11 cellular contexts compared by ENCODE assay signal in the genomic region with DNA sequence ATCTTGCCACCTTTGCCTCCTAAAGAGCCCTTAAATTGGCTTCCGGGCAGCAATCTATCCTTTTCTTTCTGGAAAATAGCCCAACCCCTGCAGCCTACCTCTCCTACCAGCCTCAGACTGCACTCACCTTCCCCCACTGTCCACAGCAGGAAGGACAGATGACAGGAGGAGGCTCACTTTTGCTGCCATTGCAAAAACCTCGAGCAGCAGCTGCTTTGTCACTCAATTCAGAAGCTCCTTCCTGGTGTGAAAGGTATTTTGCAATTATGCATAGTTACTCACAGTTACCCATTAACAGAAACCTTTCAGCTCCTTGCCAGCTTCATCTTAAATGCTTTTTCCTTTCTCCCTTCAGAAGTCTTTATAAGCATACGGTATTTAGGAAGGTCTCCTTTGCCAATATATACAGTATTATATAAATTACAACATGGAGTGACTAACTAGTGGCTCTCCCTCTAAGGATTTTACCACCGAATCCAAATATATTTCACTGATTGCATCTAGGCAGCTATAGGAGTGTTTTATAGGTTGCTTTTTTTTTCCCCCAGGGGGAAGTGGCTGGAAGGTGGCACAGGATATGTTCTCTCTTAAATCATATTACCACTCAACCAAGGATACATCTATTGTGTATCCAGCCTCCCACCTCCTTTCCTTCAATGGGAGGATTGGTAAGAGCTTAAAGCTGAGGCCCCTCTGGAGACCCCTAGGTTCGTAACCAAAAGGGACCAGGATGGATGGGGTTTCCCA.
DNase-seq lines count a peak whose midpoint lies in the region; ATAC-seq and TF ChIP-seq lines count a peak whose summit lies in the region.
"Had no signal": no experiment of that assay in that cellular context is flagged by ENCODE, and none has a peak within 500 bp of the region (broad histone marks: within the 10 kb centered on the region; RNA-seq: fewer than 3 reads in every experiment).

No MANE protein-coding gene starts in this region.

- H3K4me3 ChIP-seq in transverse colon = no peak overlapping the region
- no peak overlapping the region for H3K4me3 ChIP-seq in heart right ventricle

- no peaks in the 10 kb centered on the region for H3K9me3 ChIP-seq in transverse colon
- no peaks in the 10 kb centered on the region for H3K9me3 ChIP-seq in heart right ventricle

- no peaks in the 10 kb centered on the region for H3K36me3 Mint-ChIP-seq in activated T-helper 1 cell treated with anti-CD3 and anti-CD28 coated beads, Interleukin-12 subunit alpha, Interleukin-12 subunit beta, Interleukin-2, Interleukin-4 antibody, amounts not matched to agents 30 ng/mL and 10 ng/mL and 1 ng/mL, durations not matched to agents 14 hours and 24 hours and 36 hours (ENCODE audit: low read depth)

- H3K27me3 Mint-ChIP-seq in activated T-helper 1 cell treated with anti-CD3 and anti-CD28 coated beads, Interleukin-12 subunit alpha, Interleukin-12 subunit beta, Interleukin-2, Interleukin-4 antibody, amounts not matched to agents 30 ng/mL and 10 ng/mL and 1 ng/mL, durations not matched to agents 14 hours and 24 hours and 36 hours (ENCODE audit: insufficient read depth) = peaks cover 9% of the 10 kb centered on the region

- no peaks in the 10 kb centered on the region for H3K9me3 Mint-ChIP-seq in activated T-helper 1 cell treated with anti-CD3 and anti-CD28 coated beads, Interleukin-12 subunit alpha, Interleukin-12 subunit beta, Interleukin-2, Interleukin-4 antibody, amounts not matched to agents 30 ng/mL and 10 ng/mL and 1 ng/mL, durations not matched to agents 14 hours and 24 hours and 36 hours
- H3K9me3 Mint-ChIP-seq: T-helper 1 cell treated with Interleukin-12 subunit alpha and Interleukin-12 subunit beta and Interleukin-4 antibody, amounts not matched to agents 30 μg/mL and 1 μg/mL, for 36 hours had no signal

- intact Hi-C loops in transverse colon (cut with DNase I; ENCODE audit: low total_unique reads) (no loop called here), heart right ventricle (cut with DNase I) (no loop called here)
- intact Hi-C loops in activated T-helper 1 cell treated with anti-CD3 and anti-CD28 coated beads, Interleukin-12 subunit alpha, Interleukin-12 subunit beta, Interleukin-2, Interleukin-4 antibody, amounts not matched to agents 30 ng/mL and 10 ng/mL and 1 ng/mL, durations not matched to agents 14 hours and 24 hours and 36 hours (cut with micrococcal nuclease) = no loop called here

- H3K4me3 Mint-ChIP-seq in activated T-helper 1 cell treated with anti-CD3 and anti-CD28 coated beads, Interleukin-12 subunit alpha, Interleukin-12 subunit beta, Interleukin-2, Interleukin-4 antibody, amounts not matched to agents 30 ng/mL and 10 ng/mL and 1 ng/mL, durations not matched to agents 14 hours and 24 hours and 36 hours = no peak overlapping the region
- H3K4me3 Mint-ChIP-seq: activated T-cell treated with anti-CD3 and anti-CD28 coated beads, Interleukin-2, amount 50 U/mL, for 72 hours; T-helper 1 cell treated with Interleukin-12 subunit alpha and Interleukin-12 subunit beta and Interleukin-4 antibody, amounts not matched to agents 30 μg/mL and 1 μg/mL, for 36 hours had no signal

- H3K36me3 ChIP-seq in transverse colon = no peaks in the 10 kb centered on the region
- H3K36me3 ChIP-seq in heart right ventricle = peaks cover 0 to 3% (median 0%) of the 10 kb centered on the region in 9 donors

- TF ChIP-seq CTCF in transverse colon (IDR thresholded peaks at IDR 0.05) = no peak
- no peak for TF ChIP-seq CTCF in heart right ventricle (IDR thresholded peaks at IDR 0.05)

- TF ChIP-seq POLR2A in transverse colon (IDR thresholded peaks at IDR 0.05) = no peak

- no peak for ATAC-seq in heart right ventricle
- no peak for ATAC-seq in GM21360 (IDR thresholded peaks at IDR 0.05; ENCODE audit: unreplicated experiment)
- ATAC-seq: activated T-cell treated with anti-CD3 and anti-CD28 coated beads, Interleukin-2, amount 50 U/mL, for 72 hours had no signal

- WGBS in transverse colon (ENCODE audit: low coverage in 1 of 2), 2 donors = 20 to 39% methylated on average over 3 to 5 of the region's 5 CpGs
- WGBS in heart right ventricle, 2 donors = 70 to 74% methylated on average over 5 of the region's 5 CpGs

- H3K27ac Mint-ChIP-seq in activated T-helper 1 cell treated with anti-CD3 and anti-CD28 coated beads, Interleukin-12 subunit alpha, Interleukin-12 subunit beta, Interleukin-2, Interleukin-4 antibody, amounts not matched to agents 30 ng/mL and 10 ng/mL and 1 ng/mL, durations not matched to agents 14 hours and 24 hours and 36 hours = no peak overlapping the region
- H3K27ac Mint-ChIP-seq: activated T-cell treated with anti-CD3 and anti-CD28 coated beads, Interleukin-2, amount 50 U/mL, for 72 hours; T-helper 1 cell treated with Interleukin-12 subunit alpha and Interleukin-12 subunit beta and Interleukin-4 antibody, amounts not matched to agents 30 μg/mL and 1 μg/mL, for 36 hours had no signal

- H3K4me1 ChIP-seq in transverse colon (peaks cover 0 to 19% (median 10%) of the 10 kb centered on the region in 4 donors), heart right ventricle (peaks cover 4 to 45% (median 21%) of the 10 kb centered on the region in 9 donors)

- in situ Hi-C loops in transverse colon (cut with MboI; ENCODE audit: low pct_ligation_motif_present in 1 of 4, low pct_unique_long_range_greater_than_20kb in 1 of 4, low sequenced_read_pairs in 3 of 4) = no loop called here

- DNase-seq in SIG-M5 treated with dmso at 0.1 percent for 504 hours (lab: John Stamatoyannopoulos, UW; ENCODE audit: unreplicated experiment) = peak; percentile 55
- no peak for DNase-seq in SIG-M5 (lab: John Stamatoyannopoulos, UW)
- DNase-seq in NCI-H510A treated with DMSO at 0.1 percent for 48 hours (lab: John Stamatoyannopoulos, UW) = peak; percentile 74
- peak; percentile 65 for DNase-seq in glomerular visceral epithelial cell (ENCODE audit: extremely low spot score)
- peak; percentile 51 for DNase-seq in transverse colon
- no peak for DNase-seq in heart right ventricle
- DNase-seq in activated T-helper 1 cell treated with anti-CD3 and anti-CD28 coated beads, Interleukin-12 subunit alpha, Interleukin-12 subunit beta, Interleukin-2, Interleukin-4 antibody, amounts not matched to agents 30 ng/mL and 10 ng/mL and 1 ng/mL, durations not matched to agents 14 hours and 24 hours and 36 hours (ENCODE audit: low spot score) = no peak
- DNase-seq: activated T-cell treated with anti-CD3 and anti-CD28 coated beads, Interleukin-2, amount 50 U/mL, for 72 hours; dermis blood vessel endothelial cell had no signal

- no peaks in the 10 kb centered on the region for H3K27me3 ChIP-seq in transverse colon
- no peaks in the 10 kb centered on the region for H3K27me3 ChIP-seq in heart right ventricle

- TF ChIP-seq EP300 in transverse colon (IDR thresholded peaks at IDR 0.05; ENCODE audit: low read depth) = no peak

- no peaks in the 10 kb centered on the region for H3K4me1 Mint-ChIP-seq in activated T-helper 1 cell treated with anti-CD3 and anti-CD28 coated beads, Interleukin-12 subunit alpha, Interleukin-12 subunit beta, Interleukin-2, Interleukin-4 antibody, amounts not matched to agents 30 ng/mL and 10 ng/mL and 1 ng/mL, durations not matched to agents 14 hours and 24 hours and 36 hours (ENCODE audit: low read depth)

- H3K27ac ChIP-seq in transverse colon (peak overlapping the region; percentile 58 to 73 (median 62)), heart right ventricle (no peak overlapping the region)

Comparison
In these comparisons a context has a peak if more than half of its experiments do, and no peak if none do; other contexts are left out.
1. DNase-seq: peak in SIG-M5 treated with dmso at 0.1 percent for 504 hours (single experiment), NCI-H510A treated with DMSO at 0.1 percent for 48 hours (single experiment), glomerular visceral epithelial cell (single experiment) and transverse colon (single experiment); none in SIG-M5 (single experiment), heart right ventricle (0 of 2) and activated T-helper 1 cell treated with anti-CD3 and anti-CD28 coated beads, Interleukin-12 subunit alpha, Interleukin-12 subunit beta, Interleukin-2, Interleukin-4 antibody, amounts not matched to agents 30 ng/mL and 10 ng/mL and 1 ng/mL, durations not matched to agents 14 hours and 24 hours and 36 hours (single experiment).
2. H3K27ac ChIP-seq: peak in transverse colon (4 of 4); none in heart right ventricle (0 of 10).